17 cellular contexts compared by ENCODE assay signal in the genomic region with DNA sequence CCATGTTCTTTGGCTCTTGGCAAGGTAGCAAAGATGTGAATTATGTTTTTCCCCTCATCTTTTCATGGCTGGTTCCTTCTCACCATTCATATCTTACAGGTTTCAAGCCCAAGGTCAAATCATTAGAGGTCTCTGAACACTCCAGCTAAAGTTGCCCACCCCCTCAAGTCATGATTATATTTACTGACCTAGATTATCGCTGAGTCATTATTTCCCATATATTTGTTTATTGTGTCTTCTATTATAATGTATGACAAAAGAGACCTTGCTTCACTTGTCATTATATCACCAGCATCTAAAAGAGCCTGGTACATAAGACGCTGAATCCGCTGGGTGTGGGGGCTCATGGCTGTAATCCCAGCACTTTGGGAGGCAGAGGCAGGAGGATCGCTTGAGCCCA. TPM values are rescaled to one million over a fixed set of nuclear protein-coding genes. Genes with fewer than 3 reads are reported as not detected.
DNase-seq lines count a peak whose midpoint lies in the region; ATAC-seq, FAIRE-seq and TF ChIP-seq lines count a peak whose summit lies in the region.
"Had no signal": no experiment of that assay in that cellular context is flagged by ENCODE, and none has a peak within 500 bp of the region (broad histone marks: within the 10 kb centered on the region; RNA-seq: fewer than 3 reads in every experiment).

No MANE protein-coding gene starts in this region.

- H3K79me2 ChIP-seq in PC-9 (ENCODE audit: low read depth) (no peaks in the 10 kb centered on the region), MM.1S (ENCODE audit: low read length) (no peaks in the 10 kb centered on the region)

- no peaks in the 10 kb centered on the region for H4K20me1 ChIP-seq in PC-9 (ENCODE audit: insufficient read depth)
- H4K20me1 ChIP-seq in MM.1S (ENCODE audit: insufficient read depth, low read length) = no peaks in the 10 kb centered on the region

- TF ChIP-seq CTCF in A549 (IDR thresholded peaks at IDR 0.05) = no peak
- no peak for TF ChIP-seq CTCF in PC-9 (conservative IDR thresholded peaks at IDR 0.05)
- TF ChIP-seq CTCF in neural crest cell (conservative IDR thresholded peaks at IDR 0.05) = no peak
- no peak for TF ChIP-seq CTCF in MM.1S (IDR thresholded peaks at IDR 0.05; ENCODE audit: low read length)

- no peak overlapping the region for H3K9ac ChIP-seq in MM.1S (ENCODE audit: low read length)

- 83% methylated on average over 4 of the region's 4 CpGs for WGBS in A549 (ENCODE audit: missing lambda C conversion rate)

- peaks cover 15% of the 10 kb centered on the region for H3K4me1 ChIP-seq in A549
- peaks cover 7% of the 10 kb centered on the region; the same call in 1 of the 2 replicates for H3K4me1 ChIP-seq in PC-9 (replicated peaks; ENCODE audit: insufficient read depth)
- H3K4me1 ChIP-seq in MM.1S (ENCODE audit: low read length) = peaks cover 12% of the 10 kb centered on the region

- FAIRE-seq in A549 (lab: Jason Lieb, UNC) (no peak), GM12891 (lab: Jason Lieb, UNC) (no peak)
- FAIRE-seq: GM12878 had no signal

- H2AFZ ChIP-seq in PC-9 (no peak overlapping the region), MM.1S (ENCODE audit: low read length) (no peak overlapping the region)

- BruUV-seq in PC-9 (replicated peaks; lab: Mats Ljungman, UMichigan) = no TSS peak

- H3K9me3 Mint-ChIP-seq in activated CD4-positive, alpha-beta T cell treated with anti-CD3 and anti-CD28 coated beads, Interleukin-2, amount 10 ng/mL, durations not matched to agents 24 days and 14 days = no peaks in the 10 kb centered on the region
- no peaks in the 10 kb centered on the region for H3K9me3 Mint-ChIP-seq in neural crest cell
- H3K9me3 Mint-ChIP-seq: CD4-positive, alpha-beta T cell had no signal

- no peak for ATAC-seq in A549
- ATAC-seq in GM18870 (IDR thresholded peaks at IDR 0.05; ENCODE audit: unreplicated experiment) = no peak
- ATAC-seq: GM12878 had no signal

- peaks cover 10% of the 10 kb centered on the region for H3K4me1 Mint-ChIP-seq in activated CD4-positive, alpha-beta T cell treated with anti-CD3 and anti-CD28 coated beads, Interleukin-2, amount 10 ng/mL, durations not matched to agents 24 days and 14 days
- H3K4me1 Mint-ChIP-seq in neural crest cell = no peaks in the 10 kb centered on the region

- H3K4me3 ChIP-seq in A549 (no peak overlapping the region), PC-9 (no peak overlapping the region), MM.1S (ENCODE audit: low read length) (no peak overlapping the region)
- H3K4me3 ChIP-seq: GM12878, MG63 had no signal

- peak overlapping the region; percentile 32 to 68; a peak in 5 of 6 replicates for H3K27ac ChIP-seq in A549
- H3K27ac ChIP-seq in PC-9 = peak overlapping the region; percentile 41; the same call in 1 of the 2 replicates
- H3K27ac ChIP-seq in MM.1S (ENCODE audit: low read length) = no peak overlapping the region

- TF ChIP-seq EP300 in A549 (IDR thresholded peaks at IDR 0.05) = no peak

- POLR2A ChIA-PET in A549 (lab: Yijun Ruan, JAX) = no interaction called here
- POLR2A ChIA-PET in PC-9 (lab: Charles Lee; ENCODE audit: unreplicated experiment) = no interaction called here

- intact Hi-C loops in activated CD4-positive, alpha-beta T cell treated with anti-CD3 and anti-CD28 coated beads, Interleukin-2, amount 10 ng/mL, durations not matched to agents 24 days and 14 days (cut with micrococcal nuclease) = no loop called here
- intact Hi-C loops in PC-9 (cut with micrococcal nuclease; ENCODE audit: unreplicated experiment) = no loop called here

- H3K9me3 ChIP-seq in A549 = no peaks in the 10 kb centered on the region
- no peaks in the 10 kb centered on the region for H3K9me3 ChIP-seq in PC-9 (ENCODE audit: insufficient read depth, low read depth)
- H3K9me3 ChIP-seq in MM.1S (replicated peaks; ENCODE audit: insufficient read depth, low read length) = no peaks in the 10 kb centered on the region
- H3K9me3 ChIP-seq: MG63 had no signal

- H3K36me3 ChIP-seq in PC-9 (ENCODE audit: low read depth) = 0 out of 2 replicates have a peak, but pooled peaks cover 3% of the 10 kb centered on the region
- H3K36me3 ChIP-seq in MM.1S (replicated peaks; ENCODE audit: insufficient read depth, low read length) = no peaks in the 10 kb centered on the region

- H3K27me3 Mint-ChIP-seq in activated CD4-positive, alpha-beta T cell treated with anti-CD3 and anti-CD28 coated beads, Interleukin-2, amount 10 ng/mL, durations not matched to agents 24 days and 14 days = no peaks in the 10 kb centered on the region
- no peaks in the 10 kb centered on the region for H3K27me3 Mint-ChIP-seq in neural crest cell (ENCODE audit: low read depth)
- H3K27me3 Mint-ChIP-seq: CD4-positive, alpha-beta T cell had no signal

- H3K36me3 Mint-ChIP-seq in activated CD4-positive, alpha-beta T cell treated with anti-CD3 and anti-CD28 coated beads, Interleukin-2, amount 10 ng/mL, durations not matched to agents 24 days and 14 days (ENCODE audit: low read depth) = peaks cover 22% of the 10 kb centered on the region
- no peaks in the 10 kb centered on the region for H3K36me3 Mint-ChIP-seq in neural crest cell (ENCODE audit: low read depth)

- no peak for TF ChIP-seq RAD21 in A549 (conservative IDR thresholded peaks at IDR 0.05 in 1 of 2, IDR thresholded peaks at IDR 0.05 in 1 of 2)

- no peak for TF ChIP-seq POLR2A in A549 (IDR thresholded peaks at IDR 0.05; ENCODE audit: low read length)
- TF ChIP-seq POLR2A in GM12891 (IDR thresholded peaks at IDR 0.05; ENCODE audit: low read depth, low read length) = no peak

- no peaks in the 10 kb centered on the region for H3K9me2 ChIP-seq in PC-9 (ENCODE audit: insufficient read depth)
- H3K9me2 ChIP-seq in MM.1S (replicated peaks; ENCODE audit: insufficient read depth, low read length) = no peaks in the 10 kb centered on the region

- H3K27me3 ChIP-seq in PC-9 (ENCODE audit: insufficient read depth, low read depth) (no peaks in the 10 kb centered on the region), MM.1S (replicated peaks; ENCODE audit: insufficient read depth, low read length) (no peaks in the 10 kb centered on the region)
- H3K27me3 ChIP-seq: MG63 had no signal

- H3F3A ChIP-seq in PC-9 (ENCODE audit: insufficient read depth, low read depth) = peaks cover 15% of the 10 kb centered on the region
- no peaks in the 10 kb centered on the region for H3F3A ChIP-seq in MM.1S (ENCODE audit: insufficient read depth, low read length)

- H3K4me3 Mint-ChIP-seq in activated CD4-positive, alpha-beta T cell treated with anti-CD3 and anti-CD28 coated beads, Interleukin-2, amount 10 ng/mL, durations not matched to agents 24 days and 14 days = no peak overlapping the region
- no peak overlapping the region for H3K4me3 Mint-ChIP-seq in neural crest cell
- H3K4me3 Mint-ChIP-seq: CD4-positive, alpha-beta T cell had no signal

- CTCF ChIA-PET in A549 (lab: Yijun Ruan, JAX) (interaction anchor here (0.7 to 1.6 kb wide), 3 partner anchors 12 to 13 kb away, joined by 3 to 6 read pairs (median 4); partner anchors contain the start of gene DSN1), PC-9 (lab: Charles Lee) (no interaction called here)

- peak overlapping the region; percentile 48 for H3K27ac Mint-ChIP-seq in activated CD4-positive, alpha-beta T cell treated with anti-CD3 and anti-CD28 coated beads, Interleukin-2, amount 10 ng/mL, durations not matched to agents 24 days and 14 days
- H3K27ac Mint-ChIP-seq in neural crest cell (ENCODE audit: unreplicated experiment) = peak overlapping the region; percentile 27
- H3K27ac Mint-ChIP-seq: CD4-positive, alpha-beta T cell had no signal

- DNase-seq in activated CD4-positive, alpha-beta T cell treated with anti-CD3 and anti-CD28 coated beads, Interleukin-2, amount 10 ng/mL, durations not matched to agents 24 days and 14 days = no peak
- no peak for DNase-seq in activated CD4-positive, alpha-beta T cell treated with anti-CD3 and anti-CD28 coated beads, Interleukin-2, amount 50 U/mL, for 4 hours
- peak in 1 of 2 experiments; percentile 11 for DNase-seq in A549 (ENCODE audit: low read depth in 1 of 2, low spot score in 1 of 2)
- DNase-seq in PC-9 = no peak
- no peak for DNase-seq in neural crest cell (ENCODE audit: low read depth, low spot score)
- DNase-seq in GM12891 (ENCODE audit: insufficient read length, low spot score) = no peak
- no peak for DNase-seq in MM.1S
- DNase-seq: Calu3; CD4-positive, alpha-beta T cell; DMS79; MG63; NCI-H1105 treated with DMSO at 0.1 percent for 48 hours; NCI-H187; NCI-H446; SHP77 had no signal

- H3K4me2 ChIP-seq in A549 (peak overlapping the region; percentile 10; the same call in 2 of the 3 replicates), PC-9 (no peak overlapping the region), MM.1S (ENCODE audit: low read depth, low read length) (no peak overlapping the region)

TF ChIP-seq in A549, 52 proteins besides CTCF, POLR2A, EP300 and RAD21 (continues in another document):
- TF ChIP-seq NFE2L2 (conservative IDR thresholded peaks at IDR 0.05; ENCODE audit: low read length) = peak; percentile 92

TF ChIP-seq in GM12891, 5 proteins besides CTCF, POLR2A, EP300 and RAD21:
- TF ChIP-seq SPI1 (IDR thresholded peaks at IDR 0.05; ENCODE audit: low read depth, low read length) (no peak), POLR2AphosphoS5 (IDR thresholded peaks at IDR 0.05; ENCODE audit: low read depth, low read length) (no peak), PAX5 (IDR thresholded peaks at IDR 0.05; ENCODE audit: insufficient read depth, low read length, severe bottlenecking) (no peak), TAF1 (IDR thresholded peaks at IDR 0.05; ENCODE audit: low read depth, low read length) (no peak), POU2F2 (IDR thresholded peaks at IDR 0.05; ENCODE audit: low read depth, low read length) (no peak)
TF ChIP-seq in GM12891: peak in this region for 0.

RNA-seq across cellular contexts. Expression of gene DSN1, which starts 12.4 kb away (rescaled TPM):
- total RNA-seq in activated CD4-positive, alpha-beta T cell treated with anti-CD3 and anti-CD28 coated beads, Interleukin-2, amount 10 ng/mL, durations not matched to agents 24 days and 14 days = 23.8 and 24.5 TPM in 2 replicates
- 32.9 and 41.3 TPM in 2 replicates for polyA plus RNA-seq in A549 (2011; rRNA removed)
- polyA plus RNA-seq in A549 (2012; cell fraction: cytosol; rRNA removed) = 19.4 and 20.1 TPM in 2 replicates
- 14.9 and 17.0 TPM in 2 replicates for polyA plus RNA-seq in A549 (2012; cell fraction: nucleus; rRNA removed)
- polyA plus RNA-seq in A549 (2017; fragmentation: RNase III; extraction: RNeasy Plus Mini Kit Qiagen cat#74134 plus additional on column Dnase treatment) = 37.4 to 38.2 TPM (median 37.9 TPM) in 3 replicates
- polyA minus RNA-seq in A549 (2011; rRNA and poly(A)+ RNA removed) = 11.0 and 11.6 TPM in 2 replicates
- 29.2 and 32.4 TPM in 2 replicates for total RNA-seq in PC-9 (2021)
- 29.1 and 30.6 TPM in 2 replicates for total RNA-seq in neural crest cell
- 10.9 TPM for polyA plus RNA-seq in GM12891 (2012; ENCODE audit: low read depth, missing spikeins)

RNA-seq across cellular contexts. Expression of gene NDRG3, which starts 15.2 kb away (rescaled TPM):
- 24.7 and 25.3 TPM in 2 replicates for total RNA-seq in activated CD4-positive, alpha-beta T cell treated with anti-CD3 and anti-CD28 coated beads, Interleukin-2, amount 10 ng/mL, durations not matched to agents 24 days and 14 days
- polyA plus RNA-seq in A549 (2011; rRNA removed) (34.4 and 55.1 TPM in 2 replicates), A549 (2017; fragmentation: RNase III; extraction: RNeasy Plus Mini Kit Qiagen cat#74134 plus additional on column Dnase treatment) (29.0 to 32.2 TPM (median 30.6 TPM) in 3 replicates)
- 21.7 and 27.7 TPM in 2 replicates for polyA plus RNA-seq in A549 (2012; cell fraction: cytosol; rRNA removed)
- polyA plus RNA-seq in A549 (2012; cell fraction: nucleus; rRNA removed) = 11.5 and 16.0 TPM in 2 replicates
- polyA minus RNA-seq in A549 (2011; rRNA and poly(A)+ RNA removed) = 50.2 and 53.2 TPM in 2 replicates
- total RNA-seq in PC-9 (2021) (40.7 and 55.6 TPM in 2 replicates), neural crest cell (34.9 and 37.3 TPM in 2 replicates)
- polyA plus RNA-seq in GM12891 (2012; ENCODE audit: low read depth, missing spikeins) = 9.7 TPM
